Comparison of ENCODE assay signal across 19 cellular contexts in genomic region chr20:49570828-49571552, GRCh38. TPM values are rescaled to one million over a fixed set of nuclear protein-coding genes. Genes with fewer than 3 reads are reported as not detected.
DNase-seq lines count a peak whose midpoint lies in the region; ATAC-seq and TF ChIP-seq lines count a peak whose summit lies in the region.
"Had no signal": no experiment of that assay in that cellular context is flagged by ENCODE, and none has a peak within 500 bp of the region (broad histone marks: within the 10 kb centered on the region; RNA-seq: fewer than 3 reads in every experiment).

No MANE protein-coding gene starts in this region.

- H3K36me3 Mint-ChIP-seq in immature natural killer cell, result no peaks in the 10 kb centered on the region

- H3K27me3 Mint-ChIP-seq in immature natural killer cell (ENCODE audit: low read depth in 3 of 3), result peaks cover 13 to 18% (median 18%) of the 10 kb centered on the region in 3 donors

- H3K9me3 Mint-ChIP-seq in immature natural killer cell, result no peaks in the 10 kb centered on the region
- H3K9me3 Mint-ChIP-seq: activated CD8-positive, alpha-beta T cell treated with anti-CD3 and anti-CD28 coated beads for 36 hours; GM23338 had no signal

- no peaks in the 10 kb centered on the region for H3K9me3 ChIP-seq in adipocyte (ENCODE audit: control insufficient read depth, low read length)
- H3K9me3 ChIP-seq in gastroesophageal sphincter, result no peaks in the 10 kb centered on the region
- no peaks in the 10 kb centered on the region for H3K9me3 ChIP-seq in thoracic aorta
- H3K9me3 ChIP-seq: body of pancreas had no signal

- TF ChIP-seq CTCF in gastroesophageal sphincter (IDR thresholded peaks at IDR 0.05) (no peak), thoracic aorta (IDR thresholded peaks at IDR 0.05) (no peak)

- peak overlapping the region; percentile 64 for H3K9ac ChIP-seq in adipocyte (ENCODE audit: low read length)

- no peak for TF ChIP-seq POLR2A in gastroesophageal sphincter (IDR thresholded peaks at IDR 0.05)

- no peak for TF ChIP-seq EP300 in gastroesophageal sphincter (IDR thresholded peaks at IDR 0.05)

- ATAC-seq in gastroesophageal sphincter (no peak), thoracic aorta (ENCODE audit: insufficient number of reproducible peaks, low FRiP score, low read depth) (no peak), GM18873 (IDR thresholded peaks at IDR 0.05; ENCODE audit: low FRiP score, unreplicated experiment) (no peak)
- ATAC-seq: activated CD8-positive, alpha-beta T cell treated with anti-CD3 and anti-CD28 coated beads for 36 hours; body of pancreas; GM23338; naive thymus-derived CD8-positive, alpha-beta T cell had no signal

- peaks cover 63% of the 10 kb centered on the region for H3K4me1 ChIP-seq in adipocyte (ENCODE audit: control insufficient read depth, insufficient read depth, low read length)
- peaks cover 0 to 59% (median 13%) of the 10 kb centered on the region in 3 donors for H3K4me1 ChIP-seq in gastroesophageal sphincter
- peaks cover 21 to 73% of the 10 kb centered on the region in 2 donors for H3K4me1 ChIP-seq in thoracic aorta (ENCODE audit: control insufficient read depth in 1 of 2, low read depth in 2 of 2)

- no peak overlapping the region for H3K4me3 Mint-ChIP-seq in immature natural killer cell
- H3K4me3 Mint-ChIP-seq: activated CD8-positive, alpha-beta T cell treated with anti-CD3 and anti-CD28 coated beads for 36 hours; GM23338; naive thymus-derived CD8-positive, alpha-beta T cell had no signal

- H3K27ac ChIP-seq in gastroesophageal sphincter, result peak overlapping the region; percentile 8 to 93 (median 84)
- H3K27ac ChIP-seq in thoracic aorta, result peak overlapping the region; percentile 91 to 94
- H3K27ac ChIP-seq: body of pancreas, PC-9, VCaP had no signal

- H3K27me3 ChIP-seq in adipocyte (replicated peaks; ENCODE audit: control insufficient read depth, insufficient read depth, low read length) (no peaks in the 10 kb centered on the region), gastroesophageal sphincter (peaks cover 18% of the 10 kb centered on the region), thoracic aorta (replicated peaks; ENCODE audit: insufficient read depth) (no peaks in the 10 kb centered on the region)

- H3K4me3 ChIP-seq in adipocyte (ENCODE audit: low read length) (no peak overlapping the region), gastroesophageal sphincter (no peak overlapping the region), thoracic aorta (no peak overlapping the region)
- H3K4me3 ChIP-seq: body of pancreas, GM23338, PC-9 had no signal

- H3K36me3 ChIP-seq in adipocyte (ENCODE audit: control insufficient read depth, insufficient read depth, low read length, severe bottlenecking), result no peaks in the 10 kb centered on the region
- H3K36me3 ChIP-seq in gastroesophageal sphincter, result no peaks in the 10 kb centered on the region
- no peaks in the 10 kb centered on the region for H3K36me3 ChIP-seq in thoracic aorta

- H3K27ac Mint-ChIP-seq in immature natural killer cell, result no peak overlapping the region
- H3K27ac Mint-ChIP-seq: activated CD8-positive, alpha-beta T cell treated with anti-CD3 and anti-CD28 coated beads for 36 hours; GM23338 had no signal

- peak; percentile 20 for DNase-seq in HT1080 (ENCODE audit: low read depth)
- no peak for DNase-seq in adipocyte (ENCODE audit: low read depth)
- DNase-seq in thoracic aorta (ENCODE audit: low spot score), result no peak
- DNase-seq in superior temporal gyrus (ENCODE audit: extremely low spot score), result no peak
- DNase-seq in ecto neural progenitor cell (ENCODE audit: low spot score), result no peak
- DNase-seq in immature natural killer cell, result no peak
- DNase-seq: activated CD8-positive, alpha-beta T cell treated with anti-CD3 and anti-CD28 coated beads for 36 hours; body of pancreas; DMS53; naive thymus-derived CD8-positive, alpha-beta T cell; NCI-H2029; NCI-H526 treated with DMSO at 0.1 percent for 48 hours; PC-9; stimulated activated CD4-positive, alpha-beta T cell treated with anti-CD3 and anti-CD28 coated beads, Interleukin-15, amount 100 ng/mL, for 24 hours; SW 1271 had no signal

- WGBS in gastroesophageal sphincter (ENCODE audit: low coverage in 1 of 2), 2 donors, result 58 to 85% methylated on average over 5 to 8 of the region's 11 CpGs

- H3K4me1 Mint-ChIP-seq in immature natural killer cell, result peaks cover 17 to 19% of the 10 kb centered on the region in 2 donors

RNA-seq across cellular contexts. Expression of gene PTGIS, which starts 3.1 kb away (rescaled TPM):
- total RNA-seq in HT1080 (2014; rRNA removed; shearing (Covaris generic)), result 0.02 TPM in 1 of 2 replicates, not detected in the other
- 0.03 TPM in 1 of 2 replicates, not detected in the other for polyA plus RNA-seq in HT1080 (2015; cell fraction: cytosol; rRNA removed)
- polyA plus RNA-seq in HT1080 (2015; cell fraction: nucleus; rRNA removed), result not detected in 2 replicates
- total RNA-seq in gastroesophageal sphincter (100 to 1,000 TPM in 3 of 4 donors, 10 to 100 TPM in 1; 75.3 to 169 (median 137) TPM), thoracic aorta (100 to 1,000 TPM; 397 to 465 TPM)
- not detected for polyA plus RNA-seq in immature natural killer cell
- total RNA-seq: naive thymus-derived CD8-positive, alpha-beta T cell had no signal
- polyA plus RNA-seq: naive thymus-derived CD8-positive, alpha-beta T cell had no signal

Comparison
In these comparisons a context has a peak if more than half of its experiments do, and no peak if none do; other contexts are left out.
1. RNA of gene PTGIS, which starts 3.1 kb away (total RNA-seq): 397 to 465 TPM in thoracic aorta and 75.3 to 169 TPM in gastroesophageal sphincter; 0.02 TPM in HT1080; every median in the first group is over 10 times any median in the second.